In genomic region chr17:7561589-7562207, GRCh38 we compare ENCODE assay signal across 8 cellular contexts. TPM values are rescaled to one million over a fixed set of nuclear protein-coding genes. Genes with fewer than 3 reads are reported as not detected.
A peak's percentile ranks its signal among the peaks of the same experiment; 100 is the strongest.
DNase-seq lines count a peak whose midpoint lies in the region; ATAC-seq and TF ChIP-seq lines count a peak whose summit lies in the region.

Gene SENP3 (plus strand): TSS chr17:7561919. CDS start chr17:7563077, 1,158 bp downstream.

- H3K4me3 Mint-ChIP-seq in neural crest cell: peak within 1 kb of the TSS; percentile 93
- peak within 1 kb of the TSS; percentile 98 to 99 for H3K4me3 Mint-ChIP-seq in stimulated activated naive CD8-positive, alpha-beta T cell treated with anti-CD3 and anti-CD28 coated beads, Interleukin-15, amount 100 ng/mL, for 72 hours

- no peaks in the 10 kb centered on the region for H3K9me3 Mint-ChIP-seq in neural crest cell
- H3K9me3 Mint-ChIP-seq in stimulated activated naive CD8-positive, alpha-beta T cell treated with anti-CD3 and anti-CD28 coated beads, Interleukin-15, amount 100 ng/mL, for 72 hours: no peaks in the 10 kb centered on the region

- H3K27ac ChIP-seq in SJSA1: peak within 1 kb of the TSS; percentile 54

- peaks cover 14% of the 10 kb centered on the region for H3K4me1 ChIP-seq in SJSA1 (replicated peaks)

- peaks cover 35% of the 10 kb centered on the region for H3K36me3 ChIP-seq in SJSA1

- H3K4me1 Mint-ChIP-seq in neural crest cell: peaks cover 37% of the 10 kb centered on the region
- H3K4me1 Mint-ChIP-seq in stimulated activated naive CD8-positive, alpha-beta T cell treated with anti-CD3 and anti-CD28 coated beads, Interleukin-15, amount 100 ng/mL, for 72 hours: peaks cover 76% of the 10 kb centered on the region

- peak within 1 kb of the TSS; percentile 96 for H3K27ac Mint-ChIP-seq in neural crest cell (ENCODE audit: unreplicated experiment)
- H3K27ac Mint-ChIP-seq in stimulated activated naive CD8-positive, alpha-beta T cell treated with anti-CD3 and anti-CD28 coated beads, Interleukin-15, amount 100 ng/mL, for 72 hours: peak within 1 kb of the TSS; percentile 93 to 98

- peak within 1 kb of the TSS; percentile 87 for H3K4me3 ChIP-seq in Jurkat, Clone E6-1 (ENCODE audit: low read length)
- H3K4me3 ChIP-seq in SJSA1: peak within 1 kb of the TSS; percentile 75
- peak within 1 kb of the TSS; percentile 81 to 82 for H3K4me3 ChIP-seq in foreskin fibroblast (ENCODE audit: low read depth in 1 of 2, low read length in 2 of 2)

- no peaks in the 10 kb centered on the region for H3K36me3 Mint-ChIP-seq in neural crest cell (ENCODE audit: low read depth)

- TF ChIP-seq CTCF in foreskin fibroblast (IDR thresholded peaks at IDR 0.05; ENCODE audit: low read depth, low read length): no peak
- no peak for TF ChIP-seq CTCF in neural crest cell (conservative IDR thresholded peaks at IDR 0.05)

- H3K27me3 ChIP-seq in SJSA1 (replicated peaks): no peaks in the 10 kb centered on the region

- ATAC-seq in GM21528 (IDR thresholded peaks at IDR 0.05; ENCODE audit: low FRiP score, unreplicated experiment): peak; percentile 43
- peak; percentile 87 for ATAC-seq in stimulated activated naive CD8-positive, alpha-beta T cell treated with anti-CD3 and anti-CD28 coated beads, Interleukin-15, amount 100 ng/mL, for 72 hours

- H3K9me3 ChIP-seq in SJSA1 (replicated peaks): no peaks in the 10 kb centered on the region

- H3K27me3 Mint-ChIP-seq in neural crest cell (ENCODE audit: low read depth): peaks cover 9% of the 10 kb centered on the region
- H3K27me3 Mint-ChIP-seq in stimulated activated naive CD8-positive, alpha-beta T cell treated with anti-CD3 and anti-CD28 coated beads, Interleukin-15, amount 100 ng/mL, for 72 hours: no peaks in the 10 kb centered on the region

- DNase-seq in DMS53 (lab: John Stamatoyannopoulos, UW) (peak; percentile 97), SJSA1 (ENCODE audit: low read depth in 1 of 2, low spot score in 2 of 2) (peak; percentile 82 to 86), foreskin fibroblast (peak; percentile 91 to 98), neural crest cell (ENCODE audit: low read depth, low spot score) (peak; percentile 86)
- DNase-seq in Jurkat, Clone E6-1 (ENCODE audit: low read depth, low spot score): peak; percentile 85
- DNase-seq in activated gamma-delta T cell treated with anti-CD3 and anti-CD28 coated beads, Interleukin-2, amount 50 U/mL, for 16 hours (ENCODE audit: low read depth): peak; percentile 80
- DNase-seq in stimulated activated naive CD8-positive, alpha-beta T cell treated with anti-CD3 and anti-CD28 coated beads, Interleukin-15, amount 100 ng/mL, for 72 hours: peak; percentile 87 to 90

RNA-seq across cellular contexts. Expression of gene SENP3, which starts in this region (rescaled TPM):
- 127 TPM for polyA plus RNA-seq in Jurkat, Clone E6-1 (2012; ENCODE audit: insufficient read depth, insufficient read length)
- total RNA-seq in SJSA1 (2014; rRNA removed; shearing (Covaris generic)): 74.9 and 101 TPM in 2 replicates
- total RNA-seq in neural crest cell: 83.7 and 85.7 TPM in 2 replicates

Comparison
In these comparisons a context has a peak if more than half of its experiments do, and no peak if none do; other contexts are left out.
1. Peak in every context shown above with its lines: DNase-seq, ATAC-seq, H3K4me3 ChIP-seq and H3K27ac ChIP-seq.